ENCODE assay signal across 9 cellular contexts in the genomic region with DNA sequence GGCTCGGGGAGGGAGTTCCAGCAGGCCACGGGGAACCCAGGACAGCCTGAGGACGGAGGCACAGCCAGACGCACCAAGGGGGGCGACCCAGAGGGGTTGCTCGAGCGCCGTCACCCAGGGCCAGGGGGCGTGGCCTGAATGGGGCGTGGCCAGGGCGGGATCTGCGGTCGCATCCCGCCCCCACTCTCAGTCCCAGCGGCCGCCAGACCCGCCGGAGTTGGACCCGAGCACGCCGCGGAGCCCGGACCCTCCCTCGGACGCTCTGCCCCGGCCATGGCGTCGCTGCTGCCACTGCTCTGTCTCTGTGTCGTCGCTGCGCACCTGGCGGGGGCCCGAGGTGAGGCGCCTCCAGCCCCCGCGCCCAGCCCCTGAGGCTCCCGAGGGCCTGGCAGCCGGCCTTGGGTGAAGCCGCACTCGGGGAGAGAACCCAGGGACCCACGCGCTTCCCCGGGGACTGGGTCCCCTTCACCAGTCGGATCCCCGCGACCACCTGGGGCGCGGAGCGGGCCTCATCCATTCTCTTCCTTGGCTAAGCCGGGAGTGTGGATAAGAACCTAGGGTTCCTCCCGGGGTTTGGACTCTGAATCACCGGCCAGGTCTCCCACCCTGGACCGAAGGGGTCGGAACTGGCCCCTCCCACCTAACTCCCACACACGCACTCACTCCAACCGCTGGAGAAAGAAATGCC. TPM values are rescaled to one million over a fixed set of nuclear protein-coding genes. Genes with fewer than 3 reads are reported as not detected.
DNase-seq lines count a peak whose midpoint lies in the region; ATAC-seq and TF ChIP-seq lines count a peak whose summit lies in the region.
"Had no signal": no experiment of that assay in that cellular context is flagged by ENCODE, and none has a peak within 500 bp of the region (broad histone marks: within the 10 kb centered on the region; RNA-seq: fewer than 3 reads in every experiment).

A gene with protein sequence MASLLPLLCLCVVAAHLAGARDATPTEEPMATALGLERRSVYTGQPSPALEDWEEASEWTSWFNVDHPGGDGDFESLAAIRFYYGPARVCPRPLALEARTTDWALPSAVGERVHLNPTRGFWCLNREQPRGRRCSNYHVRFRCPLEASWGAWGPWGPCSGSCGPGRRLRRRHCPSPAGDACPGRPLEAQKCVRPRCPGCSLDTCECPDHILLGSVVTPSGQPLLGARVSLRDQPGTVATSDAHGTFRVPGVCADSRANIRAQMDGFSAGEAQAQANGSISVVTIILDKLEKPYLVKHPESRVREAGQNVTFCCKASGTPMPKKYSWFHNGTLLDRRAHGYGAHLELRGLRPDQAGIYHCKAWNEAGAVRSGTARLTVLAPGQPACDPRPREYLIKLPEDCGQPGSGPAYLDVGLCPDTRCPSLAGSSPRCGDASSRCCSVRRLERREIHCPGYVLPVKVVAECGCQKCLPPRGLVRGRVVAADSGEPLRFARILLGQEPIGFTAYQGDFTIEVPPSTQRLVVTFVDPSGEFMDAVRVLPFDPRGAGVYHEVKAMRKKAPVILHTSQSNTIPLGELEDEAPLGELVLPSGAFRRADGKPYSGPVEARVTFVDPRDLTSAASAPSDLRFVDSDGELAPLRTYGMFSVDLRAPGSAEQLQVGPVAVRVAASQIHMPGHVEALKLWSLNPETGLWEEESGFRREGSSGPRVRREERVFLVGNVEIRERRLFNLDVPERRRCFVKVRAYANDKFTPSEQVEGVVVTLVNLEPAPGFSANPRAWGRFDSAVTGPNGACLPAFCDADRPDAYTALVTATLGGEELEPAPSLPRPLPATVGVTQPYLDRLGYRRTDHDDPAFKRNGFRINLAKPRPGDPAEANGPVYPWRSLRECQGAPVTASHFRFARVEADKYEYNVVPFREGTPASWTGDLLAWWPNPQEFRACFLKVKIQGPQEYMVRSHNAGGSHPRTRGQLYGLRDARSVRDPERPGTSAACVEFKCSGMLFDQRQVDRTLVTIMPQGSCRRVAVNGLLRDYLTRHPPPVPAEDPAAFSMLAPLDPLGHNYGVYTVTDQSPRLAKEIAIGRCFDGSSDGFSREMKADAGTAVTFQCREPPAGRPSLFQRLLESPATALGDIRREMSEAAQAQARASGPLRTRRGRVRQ (plus strand): TSS at position 189 of the 688 bp plus-strand sequence. CDS start 85 bp downstream, at position 274.

- no peak within 1 kb of the TSS for H3K27ac ChIP-seq in Panc1 (ENCODE audit: low read length)
- H3K27ac ChIP-seq: A549 had no signal

- H3K36me3 Mint-ChIP-seq in neural crest cell (ENCODE audit: low read depth): peaks cover 5% of the 10 kb centered on the region

- no peaks in the 10 kb centered on the region for H3K36me3 ChIP-seq in Panc1 (ENCODE audit: control insufficient read depth, insufficient read depth, low read length)

- no peak within 1 kb of the TSS for H3K27ac Mint-ChIP-seq in neural crest cell (ENCODE audit: unreplicated experiment)

- no peaks in the 10 kb centered on the region for H3K9me3 ChIP-seq in Panc1 (ENCODE audit: control insufficient read depth, insufficient read depth, low read depth, low read length)
- H3K9me3 ChIP-seq: A549 had no signal

- H3K27me3 Mint-ChIP-seq in neural crest cell (ENCODE audit: low read depth): peaks cover 23% of the 10 kb centered on the region

- no peaks in the 10 kb centered on the region for H3K9me3 Mint-ChIP-seq in neural crest cell

- intact Hi-C loops in Panc1 (cut with micrococcal nuclease; ENCODE audit: unreplicated experiment): loop anchor here (10.0 kb wide), 1 partner anchor 107 kb away; the partner anchor contains the start of gene GMIP

- no TSS peak for BruUV-seq in Panc1 (replicated peaks; lab: Mats Ljungman, UMichigan)

- no peak within 1 kb of the TSS; a peak in 1 of 4 replicates for H3K4me3 ChIP-seq in Panc1 (ENCODE audit: low read depth in 2 of 2, low read length in 2 of 2)
- H3K4me3 ChIP-seq: A549 had no signal

- no peak for TF ChIP-seq CTCF in Panc1 (IDR thresholded peaks at IDR 0.05)
- TF ChIP-seq CTCF in neural crest cell (conservative IDR thresholded peaks at IDR 0.05): peak; percentile 12

- in situ Hi-C loops in Panc1 (cut with HindIII; ENCODE audit: low pct_unique_long_range_greater_than_20kb, low sequenced_read_pairs): no loop called here

- no peaks in the 10 kb centered on the region for H3K27me3 ChIP-seq in Panc1 (ENCODE audit: control insufficient read depth, insufficient read depth, low read length)

- peak; percentile 38 for DNase-seq in DMS53 (lab: John Stamatoyannopoulos, UW)
- DNase-seq in DMS53 treated with DMSO at 0.1 percent for 48 hours (lab: John Stamatoyannopoulos, UW; ENCODE audit: unreplicated experiment): no peak
- DNase-seq in Panc1 (ENCODE audit: low read depth, low spot score): no peak
- DNase-seq in effector CD4-positive, alpha-beta T cell: peak; percentile 30
- DNase-seq in neural crest cell (ENCODE audit: low read depth, low spot score): peak; percentile 69
- no peak for DNase-seq in amniotic stem cell (lab: John Stamatoyannopoulos, UW)

- CTCF ChIA-PET in Panc1 (lab: Charles Lee): no interaction called here

- POLR2A ChIA-PET in Panc1 (lab: Charles Lee): no interaction called here

- H3K4me1 Mint-ChIP-seq in neural crest cell: peaks cover 19% of the 10 kb centered on the region

- H3K4me3 Mint-ChIP-seq in neural crest cell: peak within 1 kb of the TSS; percentile 64

- H3K4me1 ChIP-seq in Panc1 (ENCODE audit: control insufficient read depth, insufficient read depth, low read length): no peaks in the 10 kb centered on the region
- H3K4me1 ChIP-seq: A549 had no signal

- ATAC-seq in Panc1: 0 out of 2 replicates have a peak, but pooled peaks have one; percentile 17
- no peak for ATAC-seq in HG02678 (IDR thresholded peaks at IDR 0.05; ENCODE audit: unreplicated experiment)
- ATAC-seq in HG03432 (IDR thresholded peaks at IDR 0.05; ENCODE audit: unreplicated experiment): no peak

RNA-seq across cellular contexts. Expression of the gene that starts here (rescaled TPM):
- 0.46 TPM for total RNA-seq in Panc1 (2021; ENCODE audit: unreplicated experiment)
- 0.78 TPM for polyA plus RNA-seq in Panc1 (2012; ENCODE audit: insufficient read length)
- 2.7 and 2.9 TPM in 2 replicates for total RNA-seq in neural crest cell

Comparison
In these comparisons a context has a peak if more than half of its experiments do, and no peak if none do; other contexts are left out.
1. DNase-seq: peak in DMS53 (single experiment), effector CD4-positive, alpha-beta T cell (single experiment) and neural crest cell (single experiment); none in DMS53 treated with DMSO at 0.1 percent for 48 hours (single experiment), Panc1 (single experiment) and amniotic stem cell (single experiment).
2. Peak in ATAC-seq in Panc1; RNA of the gene not detected or under 1 TPM.